ENCODE assay signal across 20 cellular contexts in the genomic region with DNA sequence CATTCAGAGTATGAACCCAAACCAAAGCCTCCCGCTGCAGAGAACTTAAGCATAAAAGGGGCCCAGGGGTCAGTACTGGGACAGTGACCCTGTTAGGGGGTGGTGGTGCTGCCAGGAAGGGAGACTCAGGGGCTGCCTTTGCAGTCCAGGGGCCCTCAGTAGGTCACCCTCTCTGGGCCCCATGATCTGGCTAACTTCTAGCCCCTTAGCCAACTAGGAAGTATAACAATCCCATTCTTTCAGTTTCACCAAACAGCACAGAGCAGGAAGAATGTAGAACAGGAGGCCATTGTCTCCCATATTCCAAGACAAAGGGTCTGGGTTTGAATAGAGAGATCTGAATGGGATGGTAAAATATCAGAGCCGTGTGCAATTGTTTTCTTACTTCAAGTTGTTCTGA.
DNase-seq lines count a peak whose midpoint lies in the region; ATAC-seq lines count a peak whose summit lies in the region.
"Had no signal": no experiment of that assay in that cellular context is flagged by ENCODE, and none has a peak within 500 bp of the region (broad histone marks: within the 10 kb centered on the region; RNA-seq: fewer than 3 reads in every experiment).

No MANE protein-coding gene starts in this region.

- no peak for ATAC-seq in GM18858 (IDR thresholded peaks at IDR 0.05; ENCODE audit: unreplicated experiment)

- peak overlapping the region; percentile 75 for H3K27ac ChIP-seq in angular gyrus (ENCODE audit: low read depth, low read length)

- peak; percentile 79 for DNase-seq in Ammon's horn (ENCODE audit: low spot score)
- peak; percentile 73 for DNase-seq in inferior parietal cortex (ENCODE audit: extremely low spot score)
- DNase-seq in nucleus accumbens (lab: John Stamatoyannopoulos, UW) = peak in 33 of 56 donors; percentile 0 to 51 (median 24)
- DNase-seq in iPS-NIHi7 (ENCODE audit: extremely low spot score) = no peak
- DNase-seq in GM03348 (ENCODE audit: low spot score) = no peak
- no peak for DNase-seq in NCI-H2107 treated with DMSO at 0.1 percent for 48 hours (lab: John Stamatoyannopoulos, UW; ENCODE audit: unreplicated experiment)
- DNase-seq: 8988T; CD4-positive, alpha-beta T cell; DMS153; EL; GOT3; MM.1S; NCI-H1092 treated with DMSO at 0.1 percent for 48 hours; NCI-H146; NCI-H2029 treated with DMSO at 0.1 percent for 48 hours; NCI-H2171 treated with DMSO at 0.1 percent for 48 hours; NCI-H446; Right ventricle myocardium superior had no signal

Comparison
In these comparisons a context has a peak if more than half of its experiments do, and no peak if none do; other contexts are left out.
1. DNase-seq: peak in Ammon's horn (single experiment), inferior parietal cortex (single experiment) and nucleus accumbens (33 of 56); none in iPS-NIHi7 (single experiment), GM03348 (single experiment) and NCI-H2107 treated with DMSO at 0.1 percent for 48 hours (single experiment).